Comparison of ENCODE assay signal across 14 cellular contexts in the genomic region with DNA sequence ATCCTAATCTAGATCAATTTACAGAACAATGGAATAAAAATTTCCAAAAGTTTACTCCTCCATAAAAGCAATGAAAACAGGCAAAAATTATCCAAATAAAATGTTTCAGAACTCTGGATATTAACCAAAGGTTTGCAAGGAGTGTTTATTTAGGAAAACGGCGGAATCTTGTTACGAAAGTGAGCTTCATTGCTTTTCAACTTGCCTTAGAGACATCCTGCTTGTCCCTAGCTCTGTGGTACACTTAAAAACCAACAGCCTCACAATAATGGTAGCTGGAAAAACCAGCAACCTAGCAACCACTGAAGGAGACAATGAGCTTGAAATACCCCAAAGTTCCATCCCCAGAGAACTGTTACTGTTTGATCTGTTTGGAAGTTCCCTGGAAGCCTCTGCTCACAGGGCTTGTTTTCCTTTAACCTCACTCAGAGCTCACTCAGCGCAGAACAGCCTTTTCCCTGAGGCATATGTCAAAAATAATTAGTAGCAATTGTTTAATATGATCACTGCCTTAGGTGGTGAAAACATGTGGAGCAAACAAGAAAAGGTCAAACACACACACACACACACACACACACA. TPM values are rescaled to one million over a fixed set of nuclear protein-coding genes. Genes with fewer than 3 reads are reported as not detected.
A peak's percentile ranks its signal among the peaks of the same experiment; 100 is the strongest.
DNase-seq lines count a peak whose midpoint lies in the region; ATAC-seq and TF ChIP-seq lines count a peak whose summit lies in the region.
"Had no signal": no experiment of that assay in that cellular context is flagged by ENCODE, and none has a peak within 500 bp of the region (broad histone marks: within the 10 kb centered on the region; RNA-seq: fewer than 3 reads in every experiment).

No MANE protein-coding gene starts in this region.

- POLR2A ChIA-PET in activated CD8-positive, alpha-beta T cell treated with anti-CD3 and anti-CD28 coated beads for 36 hours (lab: Charles Lee): no interaction called here

- no peaks in the 10 kb centered on the region for H3K36me3 Mint-ChIP-seq in activated CD8-positive, alpha-beta T cell treated with anti-CD3 and anti-CD28 coated beads for 36 hours (ENCODE audit: low read depth)

- H2AFZ ChIP-seq in fibroblast of lung (ENCODE audit: low read length): peak overlapping the region; percentile 65

- H3K27me3 Mint-ChIP-seq in activated CD8-positive, alpha-beta T cell treated with anti-CD3 and anti-CD28 coated beads for 36 hours: peaks cover 14% of the 10 kb centered on the region

- no peak overlapping the region for H3K27ac Mint-ChIP-seq in activated CD8-positive, alpha-beta T cell treated with anti-CD3 and anti-CD28 coated beads for 36 hours

- peak overlapping the region; percentile 27 for H3K9ac ChIP-seq in fibroblast of lung (ENCODE audit: insufficient read depth, low read length)

- H3K27me3 ChIP-seq in fibroblast of lung (ENCODE audit: control insufficient read depth, insufficient read depth, low read length) (no peaks in the 10 kb centered on the region), H7 (ENCODE audit: control insufficient read depth, insufficient read depth, low read length) (no peaks in the 10 kb centered on the region)

- H3K36me3 ChIP-seq in fibroblast of lung (ENCODE audit: control insufficient read depth, insufficient read depth, low read length): no peaks in the 10 kb centered on the region
- H3K36me3 ChIP-seq in H7 (replicated peaks; ENCODE audit: control insufficient read depth, insufficient read depth, low read length): no peaks in the 10 kb centered on the region
- H3K36me3 ChIP-seq: HAP-1 had no signal

- no peaks in the 10 kb centered on the region for H3K9me3 ChIP-seq in fibroblast of lung (ENCODE audit: control insufficient read depth, insufficient read depth, low read depth, low read length)
- H3K9me3 ChIP-seq: HAP-1 had no signal

- H3K79me2 ChIP-seq in fibroblast of lung (ENCODE audit: control insufficient read depth, insufficient read depth, low read length): no peaks in the 10 kb centered on the region

- no peak overlapping the region for H3K4me3 Mint-ChIP-seq in activated CD8-positive, alpha-beta T cell treated with anti-CD3 and anti-CD28 coated beads for 36 hours

- intact Hi-C loops in posterior vena cava (cut with DNase I): no loop called here
- intact Hi-C loops in activated CD8-positive, alpha-beta T cell treated with anti-CD3 and anti-CD28 coated beads for 36 hours (cut with micrococcal nuclease): no loop called here

- peaks cover 3% of the 10 kb centered on the region for H3K4me1 ChIP-seq in fibroblast of lung (ENCODE audit: control insufficient read depth, extremely low read depth, insufficient read depth, low read length)
- H3K4me1 ChIP-seq: HAP-1 had no signal

- H3K4me2 ChIP-seq in fibroblast of lung (ENCODE audit: extremely low read depth, insufficient read depth, low read length): peak overlapping the region; percentile 80

- ATAC-seq in activated CD8-positive, alpha-beta T cell treated with anti-CD3 and anti-CD28 coated beads for 36 hours: no peak

- TF ChIP-seq CTCF in fibroblast of lung (conservative IDR thresholded peaks at IDR 0.05 in 1 of 2, IDR thresholded peaks at IDR 0.05 in 1 of 2; ENCODE audit: low read depth in 1 of 2, low read length in 2 of 2): no peak
- no peak for TF ChIP-seq CTCF in activated CD8-positive, alpha-beta T cell treated with anti-CD3 and anti-CD28 coated beads for 36 hours (IDR thresholded peaks at IDR 0.05)

- H3K4me1 Mint-ChIP-seq in activated CD8-positive, alpha-beta T cell treated with anti-CD3 and anti-CD28 coated beads for 36 hours (ENCODE audit: low read depth): peaks cover 5% of the 10 kb centered on the region

- CTCF ChIA-PET in activated CD8-positive, alpha-beta T cell treated with anti-CD3 and anti-CD28 coated beads for 36 hours (lab: Charles Lee): interaction anchor here (1.5 to 2.3 kb wide), 3 partner anchors 15 to 289 kb away, joined by 7 to 8 read pairs (median 7); no protein-coding TSS in a partner anchor

- H3K27ac ChIP-seq in fibroblast of lung (ENCODE audit: insufficient read depth, low read length): peak overlapping the region; percentile 39

- no peaks in the 10 kb centered on the region for H3K9me3 Mint-ChIP-seq in activated CD8-positive, alpha-beta T cell treated with anti-CD3 and anti-CD28 coated beads for 36 hours

- H3K4me3 ChIP-seq in fibroblast of lung (replicated peaks in 1 of 4; ENCODE audit: control extremely low read depth in 1 of 4, insufficient read depth in 1 of 4, low read depth in 3 of 4, low read length in 4 of 4) (no peak overlapping the region), H7 (ENCODE audit: insufficient read depth, low read depth, low read length) (no peak overlapping the region)
- H3K4me3 ChIP-seq: HAP-1 had no signal

- no peaks in the 10 kb centered on the region for H4K20me1 ChIP-seq in fibroblast of lung (ENCODE audit: control insufficient read depth, extremely low read depth, insufficient read depth, low read length)

- DNase-seq in EH (ENCODE audit: low read depth) (peak; percentile 27), RPMI7951 (ENCODE audit: low read depth) (peak; percentile 39), fibroblast of lung (ENCODE audit: low read depth in 2 of 2) (peak in 1 of 2 donors; percentile 49), renal cortical epithelial cell (ENCODE audit: low read depth) (peak; percentile 69), posterior vena cava (ENCODE audit: low spot score) (no peak), H7 (no peak)
- DNase-seq in activated CD8-positive, alpha-beta T cell treated with anti-CD3 and anti-CD28 coated beads for 36 hours: no peak
- DNase-seq: C1 segment of cervical spinal cord; NCI-H1436; NCI-H2227 treated with DMSO at 0.1 percent for 48 hours; NCI-H526; NK-92 treated with Interleukin-12 subunit alpha and Interleukin-12 subunit beta, amount 100 ng/mL, for 24 hours; OCI-M1 had no signal

RNA-seq across cellular contexts. Expression of a gene that starts 43.2 kb away (rescaled TPM):
- 9.3 and 13.0 TPM in 2 replicates for total RNA-seq in RPMI7951 (2014; rRNA removed; shearing (Covaris generic))
- total RNA-seq in fibroblast of lung (0.26 and 0.83 TPM in 2 replicates), renal cortical epithelial cell (6.4 and 13.9 TPM in 2 replicates), posterior vena cava (under 1 TPM; 0.71 to 0.93 TPM)
- polyA plus RNA-seq in fibroblast of lung: 1.4 and 3.2 TPM in 2 replicates
- 1.1 and 1.9 TPM in 2 replicates for polyA plus RNA-seq in fibroblast of lung (2012)
- 4.2 and 5.0 TPM in 2 replicates for polyA minus RNA-seq in fibroblast of lung (ENCODE audit: low replicate concordance)
- not detected for total RNA-seq in activated CD8-positive, alpha-beta T cell treated with anti-CD3 and anti-CD28 coated beads for 36 hours
- total RNA-seq in H7 (2014; rRNA removed; shearing (Covaris generic)): 0.07 TPM in 1 of 2 replicates, not detected in the other

Comparison
In these comparisons a context has a peak if more than half of its experiments do, and no peak if none do; other contexts are left out.
1. DNase-seq: peak in EH (single experiment), RPMI7951 (single experiment) and renal cortical epithelial cell (single experiment); none in posterior vena cava (single experiment), activated CD8-positive, alpha-beta T cell treated with anti-CD3 and anti-CD28 coated beads for 36 hours (single experiment) and H7 (single experiment).